26 cellular contexts compared by ENCODE assay signal in the genomic region with DNA sequence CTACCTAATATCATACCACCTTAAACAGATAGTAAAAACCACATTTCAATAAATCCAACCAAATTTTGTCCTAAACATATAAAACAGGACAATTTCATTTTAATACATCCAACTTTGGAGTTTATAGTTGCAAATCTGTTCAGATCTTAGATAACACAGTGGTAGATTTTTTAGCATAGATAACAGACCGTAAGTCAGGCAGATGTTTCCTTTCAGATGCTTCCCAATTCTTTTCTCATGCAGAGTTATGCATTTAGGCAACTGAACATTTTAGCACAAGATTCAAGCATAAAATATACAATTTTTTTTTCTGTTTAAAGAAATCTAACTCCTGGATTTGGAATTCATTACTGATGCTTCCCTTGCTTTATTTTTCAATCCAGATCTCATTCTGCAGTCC.
"Had no signal": no experiment of that assay in that cellular context is flagged by ENCODE, and none has a peak within 500 bp of the region (broad histone marks: within the 10 kb centered on the region; RNA-seq: fewer than 3 reads in every experiment).

No MANE protein-coding gene starts in this region.

- H3K27ac Mint-ChIP-seq: activated B cell treated with CpG ODN at 0.5 μM for 24 hours; activated CD4-positive, alpha-beta T cell treated with anti-CD3 and anti-CD28 coated beads, Interleukin-2, amount 10 ng/mL, durations not matched to agents 24 days and 14 days; activated naive CD4-positive, alpha-beta T cell treated with anti-CD3 and anti-CD28 coated beads, Interleukin-2, amount 10 ng/mL, durations not matched to agents 7 days and 5 days; activated naive CD8-positive, alpha-beta T cell treated with anti-CD3 and anti-CD28 coated beads, Interleukin-2, amount 10 ng/mL, durations not matched to agents 7 days and 5 days; activated T-helper 17 cell treated with anti-CD3 and anti-CD28 coated beads, Interleukin-2, amount 50 U/mL, for 72 hours; IgD-negative memory B cell; T-cell had no signal

- H3K36me3 ChIP-seq: breast epithelium had no signal

- H3K4me1 ChIP-seq: breast epithelium had no signal

- H3K9me3 ChIP-seq: breast epithelium had no signal

- H3K27me3 ChIP-seq: breast epithelium had no signal

- H3K9me3 Mint-ChIP-seq: activated B cell treated with CpG ODN at 0.5 μM for 24 hours; activated CD4-positive, alpha-beta T cell treated with anti-CD3 and anti-CD28 coated beads, Interleukin-2, amount 10 ng/mL, durations not matched to agents 24 days and 14 days; activated naive CD4-positive, alpha-beta T cell treated with anti-CD3 and anti-CD28 coated beads, Interleukin-2, amount 10 ng/mL, durations not matched to agents 7 days and 5 days; activated naive CD8-positive, alpha-beta T cell treated with anti-CD3 and anti-CD28 coated beads, Interleukin-2, amount 10 ng/mL, durations not matched to agents 7 days and 5 days; activated T-helper 17 cell treated with anti-CD3 and anti-CD28 coated beads, Interleukin-2, amount 50 U/mL, for 72 hours had no signal

- H3K36me3 Mint-ChIP-seq: activated naive CD4-positive, alpha-beta T cell treated with anti-CD3 and anti-CD28 coated beads, Interleukin-2, amount 10 ng/mL, durations not matched to agents 7 days and 5 days; activated naive CD8-positive, alpha-beta T cell treated with anti-CD3 and anti-CD28 coated beads, Interleukin-2, amount 10 ng/mL, durations not matched to agents 7 days and 5 days; IgD-negative memory B cell; T-cell had no signal

- H3K4me3 Mint-ChIP-seq: activated B cell treated with CpG ODN at 0.5 μM for 24 hours; activated CD4-positive, alpha-beta T cell treated with anti-CD3 and anti-CD28 coated beads, Interleukin-2, amount 10 ng/mL, durations not matched to agents 24 days and 14 days; activated naive CD4-positive, alpha-beta T cell treated with anti-CD3 and anti-CD28 coated beads, Interleukin-2, amount 10 ng/mL, durations not matched to agents 7 days and 5 days; activated naive CD8-positive, alpha-beta T cell treated with anti-CD3 and anti-CD28 coated beads, Interleukin-2, amount 10 ng/mL, durations not matched to agents 7 days and 5 days; activated T-helper 17 cell treated with anti-CD3 and anti-CD28 coated beads, Interleukin-2, amount 50 U/mL, for 72 hours; IgD-negative memory B cell; T-cell had no signal

- H3K27me3 Mint-ChIP-seq: activated B cell treated with CpG ODN at 0.5 μM for 24 hours; activated CD4-positive, alpha-beta T cell treated with anti-CD3 and anti-CD28 coated beads, Interleukin-2, amount 10 ng/mL, durations not matched to agents 24 days and 14 days; activated naive CD4-positive, alpha-beta T cell treated with anti-CD3 and anti-CD28 coated beads, Interleukin-2, amount 10 ng/mL, durations not matched to agents 7 days and 5 days; activated naive CD8-positive, alpha-beta T cell treated with anti-CD3 and anti-CD28 coated beads, Interleukin-2, amount 10 ng/mL, durations not matched to agents 7 days and 5 days; IgD-negative memory B cell had no signal

- H3K4me3 ChIP-seq: breast epithelium had no signal

- H3K27ac ChIP-seq: breast epithelium, KMS-11 had no signal

- H3K4me1 Mint-ChIP-seq: activated B cell treated with CpG ODN at 0.5 μM for 24 hours; activated CD4-positive, alpha-beta T cell treated with anti-CD3 and anti-CD28 coated beads, Interleukin-2, amount 10 ng/mL, durations not matched to agents 24 days and 14 days; activated naive CD4-positive, alpha-beta T cell treated with anti-CD3 and anti-CD28 coated beads, Interleukin-2, amount 10 ng/mL, durations not matched to agents 7 days and 5 days; activated naive CD8-positive, alpha-beta T cell treated with anti-CD3 and anti-CD28 coated beads, Interleukin-2, amount 10 ng/mL, durations not matched to agents 7 days and 5 days; activated T-helper 17 cell treated with anti-CD3 and anti-CD28 coated beads, Interleukin-2, amount 50 U/mL, for 72 hours; IgD-negative memory B cell; T-cell had no signal

- ATAC-seq: activated T-helper 17 cell treated with anti-CD3 and anti-CD28 coated beads, Interleukin-2, amount 50 U/mL, for 72 hours; PC-3; T-cell had no signal

- H3K4me2 ChIP-seq: KMS-11 had no signal

- H3K9ac ChIP-seq: KMS-11 had no signal

- DNase-seq: activated B cell treated with CpG ODN at 0.5 μM for 24 hours; activated CD4-positive, alpha-beta T cell treated with anti-CD3 and anti-CD28 coated beads for 1 hour; activated CD4-positive, alpha-beta T cell treated with anti-CD3 and anti-CD28 coated beads, Interleukin-2, amount 10 ng/mL, durations not matched to agents 24 days and 14 days; activated CD4-positive, alpha-beta T cell treated with anti-CD3 and anti-CD28 coated beads, Interleukin-2, amount 50 U/mL, for 48 hours; activated gamma-delta T cell; activated naive CD4-positive, alpha-beta T cell treated with anti-CD3 and anti-CD28 coated beads, Interleukin-2, amount 10 ng/mL, durations not matched to agents 7 days and 5 days; activated naive CD8-positive, alpha-beta T cell treated with anti-CD3 and anti-CD28 coated beads, Interleukin-2, amount 10 ng/mL, durations not matched to agents 7 days and 5 days; activated T-cell treated with anti-CD3 and anti-CD28 coated beads for 4 hours; activated T-cell treated with anti-CD3 and anti-CD28 coated beads, Interleukin-2, amount 50 U/mL, for 48 hours; aorta; caudate nucleus; MM.1S; NCI-H1105; NCI-H1436 treated with DMSO at 0.1 percent for 48 hours; NCI-H187; NCI-H2081; NCI-H524; PC-3; SHP77 treated with DMSO at 0.1 percent for 48 hours; T-cell; T-helper 2 cell; T1000 had no signal
